Comparison of ENCODE assay signal across 23 cellular contexts in the genomic region with DNA sequence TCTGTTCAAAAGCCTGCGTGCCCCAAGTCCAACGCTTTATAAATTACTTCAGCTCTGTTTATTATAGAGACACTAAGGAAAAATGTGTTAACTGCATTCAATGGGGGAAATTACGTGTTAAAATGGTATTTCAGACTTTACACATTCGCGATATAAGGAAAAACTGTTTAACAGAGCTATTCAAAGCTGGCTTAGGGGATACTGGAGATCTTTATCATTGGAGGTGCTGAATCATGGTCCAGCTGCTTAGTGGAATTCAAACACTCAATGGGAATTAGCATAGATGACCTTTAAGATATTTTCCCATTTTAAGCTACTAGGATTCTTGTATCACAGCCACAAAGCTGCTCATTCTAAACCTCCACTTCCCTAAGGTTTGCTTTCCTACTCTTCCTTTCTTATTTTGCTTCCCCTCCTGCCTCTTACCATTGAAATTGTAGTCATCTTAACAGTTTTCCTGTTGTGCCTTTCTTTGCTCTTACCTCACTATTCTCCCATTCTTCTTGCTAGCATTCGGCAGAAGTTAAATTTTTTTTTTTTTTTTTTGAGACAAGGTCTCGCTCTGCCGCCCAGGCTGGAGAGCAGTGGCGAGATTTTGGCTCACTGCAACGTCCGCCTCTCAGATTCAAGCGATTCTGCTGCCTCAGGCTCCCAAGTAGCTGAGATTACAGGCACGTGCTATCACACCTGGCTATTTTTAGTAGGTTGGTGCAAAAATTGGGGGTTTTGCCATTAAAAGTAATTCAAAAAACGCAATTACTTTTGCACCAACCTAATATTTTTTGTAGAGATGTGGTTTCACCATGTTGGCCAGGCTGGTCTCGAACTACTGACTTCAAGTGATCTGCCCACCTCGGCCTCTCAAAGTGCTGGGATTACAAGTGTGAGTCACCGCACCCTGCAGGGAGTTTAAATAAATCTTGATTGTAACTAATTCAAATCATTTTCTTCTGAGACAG. TPM values are rescaled to one million over a fixed set of nuclear protein-coding genes. Genes with fewer than 3 reads are reported as not detected.
DNase-seq lines count a peak whose midpoint lies in the region; ATAC-seq, FAIRE-seq and TF ChIP-seq lines count a peak whose summit lies in the region.
"Had no signal": no experiment of that assay in that cellular context is flagged by ENCODE, and none has a peak within 500 bp of the region (broad histone marks: within the 10 kb centered on the region; RNA-seq: fewer than 3 reads in every experiment).

No MANE protein-coding gene starts in this region.

- TF ChIP-seq RAD21 in K562 (CRISPR knock-in tag; conservative IDR thresholded peaks at IDR 0.05 in 1 of 2, IDR thresholded peaks at IDR 0.05 in 1 of 2) = no peak

- H3K4me2 ChIP-seq in K562 (ENCODE audit: insufficient read depth, low read length) = no peak overlapping the region

- H3K4me3 ChIP-seq in HUES48 (ENCODE audit: low read depth, low read length) (no peak overlapping the region), K562 (no peak overlapping the region), mesodermal cell (ENCODE audit: extremely low read depth, insufficient read depth, low read length, poor library complexity, severe bottlenecking) (no peak overlapping the region), dorsolateral prefrontal cortex (no peak overlapping the region)
- H3K4me3 ChIP-seq: esophagus squamous epithelium, suprapubic skin had no signal

- no peaks in the 10 kb centered on the region for H4K20me1 ChIP-seq in K562 (replicated peaks; ENCODE audit: control insufficient read depth, insufficient read depth, low read length)

- FAIRE-seq in K562 (lab: Jason Lieb, UNC) = no peak
- FAIRE-seq: D721Med had no signal

- intact Hi-C loops in K562 (cut with micrococcal nuclease) = no loop called here
- intact Hi-C loops in dorsolateral prefrontal cortex (cut with DNase I) = no loop called here

- H3K9me1 ChIP-seq in K562 (ENCODE audit: control insufficient read depth, insufficient read depth, low read length) = no peaks in the 10 kb centered on the region

- no peaks in the 10 kb centered on the region for H3K9me3 ChIP-seq in HUES48 (ENCODE audit: control insufficient read depth, insufficient read depth, low read length)
- no peaks in the 10 kb centered on the region for H3K9me3 ChIP-seq in K562 (replicated peaks; ENCODE audit: control insufficient read depth, insufficient read depth, low read depth, low read length)
- H3K9me3 ChIP-seq in mesodermal cell (ENCODE audit: control insufficient read depth, low read length) = no peaks in the 10 kb centered on the region
- H3K9me3 ChIP-seq: esophagus squamous epithelium, suprapubic skin had no signal

- H3K4me1 ChIP-seq in HUES48 (ENCODE audit: control insufficient read depth, insufficient read depth, low read length) = peaks cover 16% of the 10 kb centered on the region
- peaks cover 5 to 11% of the 10 kb centered on the region in 2 experiments; a peak in 3 of 5 replicates for H3K4me1 ChIP-seq in K562 (replicated peaks in 1 of 2; ENCODE audit: control insufficient read depth in 2 of 2, insufficient read depth in 2 of 2, low read length in 2 of 2)
- peaks cover 14% of the 10 kb centered on the region for H3K4me1 ChIP-seq in mesodermal cell (ENCODE audit: control insufficient read depth, insufficient read depth, low read length, poor library complexity, severe bottlenecking)
- H3K4me1 ChIP-seq: suprapubic skin had no signal

- in situ Hi-C loops in K562 (cut with MboI) = no loop called here

- POLR2A ChIA-PET in K562 (lab: Yijun Ruan, JAX) = interaction anchor here (1.1 to 1.4 kb wide), 2 partner anchors 8 to 12 kb away, joined by 3 read pairs; no protein-coding TSS in a partner anchor

- H3K79me2 ChIP-seq in K562 (ENCODE audit: control insufficient read depth, insufficient read depth, low read length) = no peaks in the 10 kb centered on the region

- no TSS peak for BruUV-seq in K562 (replicated peaks; lab: Mats Ljungman, UMichigan)

- peak overlapping the region; percentile 93 for H3K27ac ChIP-seq in HUES48 (ENCODE audit: low read depth, low read length)
- H3K27ac ChIP-seq in K562 (ENCODE audit: extremely low read depth, low read depth, low read length) = no peak overlapping the region
- H3K27ac ChIP-seq in mesodermal cell (ENCODE audit: low read depth, low read length, severe bottlenecking) = peak overlapping the region; percentile 78
- H3K27ac ChIP-seq in dorsolateral prefrontal cortex = no peak overlapping the region
- H3K27ac ChIP-seq: esophagus squamous epithelium, suprapubic skin had no signal

- no peak for TF ChIP-seq EP300 in K562 (IDR thresholded peaks at IDR 0.05; ENCODE audit: low read length)

- H3K36me3 ChIP-seq in HUES48 (ENCODE audit: control insufficient read depth, insufficient read depth, low read length) (no peaks in the 10 kb centered on the region), K562 (ENCODE audit: control insufficient read depth, insufficient read depth, low read length) (no peaks in the 10 kb centered on the region), mesodermal cell (ENCODE audit: control insufficient read depth, insufficient read depth, low read length) (no peaks in the 10 kb centered on the region)
- H3K36me3 ChIP-seq: esophagus squamous epithelium, suprapubic skin had no signal

- ATAC-seq in K562 (0 out of 3 replicates have a peak, but pooled peaks have one; percentile 29), HG03571 (IDR thresholded peaks at IDR 0.05; ENCODE audit: unreplicated experiment) (no peak)
- ATAC-seq: left ventricle myocardium superior; naive thymus-derived CD8-positive, alpha-beta T cell; right cardiac atrium had no signal

- H3K9ac ChIP-seq in HUES48 (ENCODE audit: low read depth, low read length) (peak overlapping the region; percentile 29), K562 (ENCODE audit: insufficient read depth in 1 of 2, low read depth in 2 of 2, low read length in 2 of 2) (no peak overlapping the region)

- no peaks in the 10 kb centered on the region for H3K27me3 ChIP-seq in HUES48 (ENCODE audit: control insufficient read depth, insufficient read depth, low read length)
- H3K27me3 ChIP-seq in K562 (ENCODE audit: control insufficient read depth in 2 of 2, insufficient read depth in 2 of 2, low read length in 2 of 2) = peaks cover 4 to 6% of the 10 kb centered on the region in 2 experiments; a peak in 3 of 5 replicates
- no peaks in the 10 kb centered on the region for H3K27me3 ChIP-seq in dorsolateral prefrontal cortex
- H3K27me3 ChIP-seq: esophagus squamous epithelium, suprapubic skin had no signal

- no peak for TF ChIP-seq POLR2A in K562 (conservative IDR thresholded peaks at IDR 0.05)

- CTCF ChIA-PET in K562 (lab: Yijun Ruan, JAX; ENCODE audit: low intra/inter-chr PET ratio) = no interaction called here

- DNase-seq in Daoy (ENCODE audit: low read depth) = peak; percentile 11
- DNase-seq in K562 (ENCODE audit: extremely low read depth in 1 of 4, low spot score in 3 of 4) = no peak
- no peak for DNase-seq in dorsolateral prefrontal cortex
- DNase-seq in NCI-H82 treated with DMSO at 0.1 percent for 48 hours (lab: John Stamatoyannopoulos, UW; ENCODE audit: unreplicated experiment) = no peak
- DNase-seq in stimulated activated CD4-positive, alpha-beta T cell treated with anti-CD3 and anti-CD28 coated beads, Interleukin-4, amount 100 ng/mL, for 1 hour = no peak
- DNase-seq: activated B cell treated with CpG ODN at 0.5 μM for 24 hours; activated effector memory CD4-positive, alpha-beta T cell treated with Interleukin-2 at 50 U/mL for 16 hours; AML-193; aorta; cortex of kidney; esophagus squamous epithelium; hypothalamus; left ventricle myocardium superior; MV-4-11; naive thymus-derived CD8-positive, alpha-beta T cell; right cardiac atrium; RPMI8226; T-helper 1 cell had no signal

- no peak for TF ChIP-seq CTCF in K562 (IDR thresholded peaks at IDR 0.05 in 2 of 3, conservative IDR thresholded peaks at IDR 0.05 in 1 of 3; ENCODE audit: insufficient read depth in 2 of 3, low read depth in 1 of 3, low read length in 3 of 3)
- no peak for TF ChIP-seq CTCF in dorsolateral prefrontal cortex (IDR thresholded peaks at IDR 0.05 in 54 of 56, conservative IDR thresholded peaks at IDR 0.05 in 2 of 56; ENCODE audit: low read depth in 1 of 56, partially characterized antibody in 56 of 56)

- WGBS in K562 (ENCODE audit: insufficient coverage, low coverage, missing lambda C conversion rate) = 8% methylated on average over 17 of the region's 17 CpGs
- WGBS in mesodermal cell (ENCODE audit: insufficient coverage in 2 of 2), 2 experiments = 59 to 70% methylated on average over 8 to 10 of the region's 17 CpGs

- H2AFZ ChIP-seq in K562 (ENCODE audit: low read depth, low read length) = no peak overlapping the region

RNA-seq across cellular contexts. Expression of gene SULT6B1, which starts 6.5 kb away (rescaled TPM):
- not detected in 2 replicates for total RNA-seq in Daoy (2014; rRNA removed; shearing (Covaris generic))
- total RNA-seq in K562 (2011; cell fraction: chromatin; rRNA removed; ENCODE audit: low replicate concordance) = not detected in 2 replicates
- total RNA-seq in K562 (2011; cell fraction: nucleolus; rRNA removed) = not detected in 2 replicates
- total RNA-seq in K562 (2011; cell fraction: nucleoplasm; rRNA removed) = not detected in 2 replicates
- total RNA-seq in K562 (2014; rRNA removed) = not detected in 2 replicates
- not detected in 2 replicates for total RNA-seq in K562 (2014; rRNA removed; fragmentation: Illumina TruSeq; extraction: Trizol)
- total RNA-seq in K562 (2015; rRNA removed; fragmentation: Illumina TruSeq; extraction: Trizol) = not detected in 2 replicates
- total RNA-seq in K562 (2021) = not detected in 2 replicates
- not detected in 2 replicates for polyA plus RNA-seq in K562 (2011; rRNA removed)
- polyA plus RNA-seq in K562 (2011; cell fraction: cytosol; rRNA removed) = not detected in 2 replicates
- polyA plus RNA-seq in K562 (2011; cell fraction: nucleus; rRNA removed) = not detected in 2 replicates
- polyA plus RNA-seq in K562 (2012) = not detected in 2 replicates
- not detected in 2 replicates for polyA plus RNA-seq in K562 (2014; fragmentation: Illumina TruSeq; extraction: Trizol)
- not detected for polyA plus RNA-seq in K562 (2014; fragmentation: Nextera tagmentation; extraction: Ambion mirVana)
- polyA plus RNA-seq in K562 (2014; rRNA removed) = not detected in 2 replicates
- not detected in 2 replicates for polyA minus RNA-seq in K562 (2011; rRNA and poly(A)+ RNA removed)
- polyA minus RNA-seq in K562 (2011; cell fraction: cytosol; rRNA and poly(A)+ RNA removed) = not detected in 2 replicates
- not detected in 2 replicates for polyA minus RNA-seq in K562 (2011; cell fraction: nucleus; rRNA and poly(A)+ RNA removed)
- polyA plus RNA-seq in mesodermal cell (2013, experiment 1 of 2) = not detected
- not detected for polyA plus RNA-seq in mesodermal cell (2013, experiment 2 of 2)
- total RNA-seq in dorsolateral prefrontal cortex = not detected
- total RNA-seq: activated B cell treated with CpG ODN at 0.5 μM for 24 hours; aorta; esophagus squamous epithelium; left ventricle myocardium superior; naive thymus-derived CD8-positive, alpha-beta T cell; right cardiac atrium; suprapubic skin had no signal
- polyA plus RNA-seq: aorta; naive thymus-derived CD8-positive, alpha-beta T cell; right cardiac atrium had no signal

RNA-seq across cellular contexts. Expression of gene CEBPZOS, which starts 14.3 kb away (rescaled TPM):
- total RNA-seq in Daoy (2014; rRNA removed; shearing (Covaris generic)) = 10.5 and 23.5 TPM in 2 replicates
- 12.3 and 36.1 TPM in 2 replicates for total RNA-seq in K562 (2011; cell fraction: chromatin; rRNA removed; ENCODE audit: low replicate concordance)
- total RNA-seq in K562 (2011; cell fraction: nucleolus; rRNA removed) = 9.2 and 9.7 TPM in 2 replicates
- 19.1 and 39.8 TPM in 2 replicates for total RNA-seq in K562 (2011; cell fraction: nucleoplasm; rRNA removed)
- total RNA-seq in K562 (2014; rRNA removed) = 19.7 and 21.7 TPM in 2 replicates
- 41.5 and 46.3 TPM in 2 replicates for total RNA-seq in K562 (2014; rRNA removed; fragmentation: Illumina TruSeq; extraction: Trizol)
- total RNA-seq in K562 (2015; rRNA removed; fragmentation: Illumina TruSeq; extraction: Trizol) = 28.5 and 32.1 TPM in 2 replicates
- total RNA-seq in K562 (2021) = 48.0 and 48.9 TPM in 2 replicates
- 48.8 and 53.7 TPM in 2 replicates for polyA plus RNA-seq in K562 (2011; rRNA removed)
- 23.3 and 50.1 TPM in 2 replicates for polyA plus RNA-seq in K562 (2011; cell fraction: cytosol; rRNA removed)
- polyA plus RNA-seq in K562 (2011; cell fraction: nucleus; rRNA removed) = 16.3 and 20.8 TPM in 2 replicates
- 31.6 and 62.8 TPM in 2 replicates for polyA plus RNA-seq in K562 (2012)
- 46.4 and 59.2 TPM in 2 replicates for polyA plus RNA-seq in K562 (2014; fragmentation: Illumina TruSeq; extraction: Trizol)
- polyA plus RNA-seq in K562 (2014; fragmentation: Nextera tagmentation; extraction: Ambion mirVana) = 10 to 100 TPM; 28.5 to 64.8 TPM
- 46.7 and 62.4 TPM in 2 replicates for polyA plus RNA-seq in K562 (2014; rRNA removed)
- 26.2 and 26.4 TPM in 2 replicates for polyA minus RNA-seq in K562 (2011; rRNA and poly(A)+ RNA removed)
- 9.2 and 17.2 TPM in 2 replicates for polyA minus RNA-seq in K562 (2011; cell fraction: cytosol; rRNA and poly(A)+ RNA removed)
- polyA minus RNA-seq in K562 (2011; cell fraction: nucleus; rRNA and poly(A)+ RNA removed) = 6.5 and 10.9 TPM in 2 replicates
- 4.5 TPM for polyA plus RNA-seq in mesodermal cell (2013, experiment 1 of 2)
- 6.0 TPM for polyA plus RNA-seq in mesodermal cell (2013, experiment 2 of 2)
- total RNA-seq in dorsolateral prefrontal cortex = 10 to 100 TPM; 31.6 to 64.9 (median 49.0) TPM

RNA-seq across cellular contexts. Expression of gene EIF2AK2, which starts 25.2 kb away (rescaled TPM):
- total RNA-seq in Daoy (2014; rRNA removed; shearing (Covaris generic)) = 20.1 and 28.0 TPM in 2 replicates
- 6.0 and 24.9 TPM in 2 replicates for total RNA-seq in K562 (2011; cell fraction: chromatin; rRNA removed; ENCODE audit: low replicate concordance)
- total RNA-seq in K562 (2011; cell fraction: nucleolus; rRNA removed) = 3.3 and 5.4 TPM in 2 replicates
- 5.4 and 10.8 TPM in 2 replicates for total RNA-seq in K562 (2011; cell fraction: nucleoplasm; rRNA removed)
- total RNA-seq in K562 (2014; rRNA removed) (6.8 and 11.6 TPM in 2 replicates), K562 (2014; rRNA removed; fragmentation: Illumina TruSeq; extraction: Trizol) (18.8 and 23.2 TPM in 2 replicates), K562 (2015; rRNA removed; fragmentation: Illumina TruSeq; extraction: Trizol) (15.6 and 18.8 TPM in 2 replicates), K562 (2021) (17.2 and 17.6 TPM in 2 replicates), dorsolateral prefrontal cortex (100 to 1,000 TPM in 3 of 120 experiments, 10 to 100 TPM in 117; 30.7 to 122 (median 49.8) TPM)
- polyA plus RNA-seq in K562 (2011; rRNA removed) (10.8 and 13.3 TPM in 2 replicates), K562 (2014; fragmentation: Illumina TruSeq; extraction: Trizol) (14.7 and 19.5 TPM in 2 replicates), K562 (2014; fragmentation: Nextera tagmentation; extraction: Ambion mirVana) (1 to 10 TPM; 3.8 to 5.6 TPM), K562 (2014; rRNA removed) (10.7 and 12.5 TPM in 2 replicates)
- 3.6 and 6.4 TPM in 2 replicates for polyA plus RNA-seq in K562 (2011; cell fraction: cytosol; rRNA removed)
- polyA plus RNA-seq in K562 (2011; cell fraction: nucleus; rRNA removed) = 3.3 and 3.8 TPM in 2 replicates
- 8.4 and 10.8 TPM in 2 replicates for polyA plus RNA-seq in K562 (2012)
- 22.4 and 22.9 TPM in 2 replicates for polyA minus RNA-seq in K562 (2011; rRNA and poly(A)+ RNA removed)
- 8.8 and 11.1 TPM in 2 replicates for polyA minus RNA-seq in K562 (2011; cell fraction: cytosol; rRNA and poly(A)+ RNA removed)
- 3.5 and 6.3 TPM in 2 replicates for polyA minus RNA-seq in K562 (2011; cell fraction: nucleus; rRNA and poly(A)+ RNA removed)
- 16.8 TPM for polyA plus RNA-seq in mesodermal cell (2013, experiment 1 of 2)
- 23.2 TPM for polyA plus RNA-seq in mesodermal cell (2013, experiment 2 of 2)

RNA-seq across cellular contexts. Expression of gene CEBPZ, which starts 49.4 kb away (rescaled TPM):
- 130 and 161 TPM in 2 replicates for total RNA-seq in Daoy (2014; rRNA removed; shearing (Covaris generic))
- total RNA-seq in K562 (2011; cell fraction: chromatin; rRNA removed; ENCODE audit: low replicate concordance) = 13.4 and 61.1 TPM in 2 replicates
- 8.3 and 12.1 TPM in 2 replicates for total RNA-seq in K562 (2011; cell fraction: nucleolus; rRNA removed)
- total RNA-seq in K562 (2011; cell fraction: nucleoplasm; rRNA removed) = 13.3 and 14.9 TPM in 2 replicates
- total RNA-seq in K562 (2014; rRNA removed) (63.5 and 77.1 TPM in 2 replicates), K562 (2014; rRNA removed; fragmentation: Illumina TruSeq; extraction: Trizol) (160 and 192 TPM in 2 replicates), K562 (2015; rRNA removed; fragmentation: Illumina TruSeq; extraction: Trizol) (111 and 118 TPM in 2 replicates), K562 (2021) (84.9 and 91.4 TPM in 2 replicates), dorsolateral prefrontal cortex (10 to 100 TPM; 18.0 to 44.8 (median 29.7) TPM)
- polyA plus RNA-seq in K562 (2011; rRNA removed) (30.2 and 49.7 TPM in 2 replicates), K562 (2014; fragmentation: Illumina TruSeq; extraction: Trizol) (74.8 and 82.8 TPM in 2 replicates), K562 (2014; fragmentation: Nextera tagmentation; extraction: Ambion mirVana) (100 to 1,000 TPM in 1 of 2 experiments, 10 to 100 TPM in 1; 56.5 to 102 TPM), K562 (2014; rRNA removed) (63.3 and 68.1 TPM in 2 replicates)
- 4.9 and 10.4 TPM in 2 replicates for polyA plus RNA-seq in K562 (2011; cell fraction: cytosol; rRNA removed)
- polyA plus RNA-seq in K562 (2011; cell fraction: nucleus; rRNA removed) = 11.9 and 15.1 TPM in 2 replicates
- 34.5 and 67.0 TPM in 2 replicates for polyA plus RNA-seq in K562 (2012)
- polyA minus RNA-seq in K562 (2011; rRNA and poly(A)+ RNA removed) = 84.8 and 89.3 TPM in 2 replicates
- polyA minus RNA-seq in K562 (2011; cell fraction: cytosol; rRNA and poly(A)+ RNA removed) = 21.9 and 29.8 TPM in 2 replicates
- 25.4 and 50.1 TPM in 2 replicates for polyA minus RNA-seq in K562 (2011; cell fraction: nucleus; rRNA and poly(A)+ RNA removed)
- 32.7 TPM for polyA plus RNA-seq in mesodermal cell (2013, experiment 1 of 2)
- polyA plus RNA-seq in mesodermal cell (2013, experiment 2 of 2) = 35.8 TPM

RNA-seq across cellular contexts. Expression of gene NDUFAF7, which starts 49.5 kb away (rescaled TPM):
- total RNA-seq in Daoy (2014; rRNA removed; shearing (Covaris generic)) = 21.3 and 26.8 TPM in 2 replicates
- total RNA-seq in K562 (2011; cell fraction: chromatin; rRNA removed; ENCODE audit: low replicate concordance) = 30.1 and 66.7 TPM in 2 replicates
- 13.5 and 14.5 TPM in 2 replicates for total RNA-seq in K562 (2011; cell fraction: nucleolus; rRNA removed)
- total RNA-seq in K562 (2011; cell fraction: nucleoplasm; rRNA removed) = 26.2 and 32.9 TPM in 2 replicates
- total RNA-seq in K562 (2014; rRNA removed) (12.9 and 14.9 TPM in 2 replicates), K562 (2014; rRNA removed; fragmentation: Illumina TruSeq; extraction: Trizol) (29.3 and 31.5 TPM in 2 replicates), K562 (2015; rRNA removed; fragmentation: Illumina TruSeq; extraction: Trizol) (23.4 and 23.9 TPM in 2 replicates), K562 (2021) (20.7 and 23.4 TPM in 2 replicates), dorsolateral prefrontal cortex (10 to 100 TPM; 18.9 to 51.7 (median 32.5) TPM)
- polyA plus RNA-seq in K562 (2011; rRNA removed) (31.9 and 41.6 TPM in 2 replicates), K562 (2014; fragmentation: Illumina TruSeq; extraction: Trizol) (20.6 and 22.1 TPM in 2 replicates), K562 (2014; fragmentation: Nextera tagmentation; extraction: Ambion mirVana) (10 to 100 TPM; 18.9 to 25.0 TPM), K562 (2014; rRNA removed) (30.1 and 34.3 TPM in 2 replicates)
- 9.5 and 21.3 TPM in 2 replicates for polyA plus RNA-seq in K562 (2011; cell fraction: cytosol; rRNA removed)
- 58.5 and 62.5 TPM in 2 replicates for polyA plus RNA-seq in K562 (2011; cell fraction: nucleus; rRNA removed)
- 11.7 and 12.4 TPM in 2 replicates for polyA plus RNA-seq in K562 (2012)
- 22.2 and 24.5 TPM in 2 replicates for polyA minus RNA-seq in K562 (2011; rRNA and poly(A)+ RNA removed)
- polyA minus RNA-seq in K562 (2011; cell fraction: cytosol; rRNA and poly(A)+ RNA removed) = 7.1 and 12.5 TPM in 2 replicates
- 16.6 and 21.5 TPM in 2 replicates for polyA minus RNA-seq in K562 (2011; cell fraction: nucleus; rRNA and poly(A)+ RNA removed)
- polyA plus RNA-seq in mesodermal cell (2013, experiment 1 of 2) = 17.7 TPM
- polyA plus RNA-seq in mesodermal cell (2013, experiment 2 of 2) = 17.1 TPM

Comparison
In these comparisons a context has a peak if more than half of its experiments do, and no peak if none do; other contexts are left out.
1. H3K27ac ChIP-seq: peak in HUES48 (single experiment) and mesodermal cell (single experiment); none in K562 (single experiment) and dorsolateral prefrontal cortex (0 of 59).